Comparison of ENCODE assay signal across 16 cellular contexts in genomic region chr6:35033683-35034082, GRCh38.
A peak's percentile ranks its signal among the peaks of the same experiment; 100 is the strongest.
DNase-seq lines count a peak whose midpoint lies in the region; ATAC-seq and TF ChIP-seq lines count a peak whose summit lies in the region.
"Had no signal": no experiment of that assay in that cellular context is flagged by ENCODE, and none has a peak within 500 bp of the region (broad histone marks: within the 10 kb centered on the region; RNA-seq: fewer than 3 reads in every experiment).

No MANE protein-coding gene starts in this region.

- H3K9me3 Mint-ChIP-seq in CD14-positive monocyte, result no peaks in the 10 kb centered on the region
- no peaks in the 10 kb centered on the region for H3K9me3 Mint-ChIP-seq in glutamatergic neuron (ENCODE audit: unreplicated experiment)
- H3K9me3 Mint-ChIP-seq: HFFc6 had no signal

- H3K9me3 ChIP-seq in esophagus squamous epithelium (no peaks in the 10 kb centered on the region), neutrophil (no peaks in the 10 kb centered on the region), suprapubic skin (no peaks in the 10 kb centered on the region)
- H3K9me3 ChIP-seq: BLaER1 treated with 17β-estradiol and CSF1 and Interleukin-3, amounts not matched to agents 10 nM and 100 nM had no signal

- H3K4me1 Mint-ChIP-seq in CD14-positive monocyte (peaks cover 37% of the 10 kb centered on the region), glutamatergic neuron (ENCODE audit: low read depth, unreplicated experiment) (peaks cover 18% of the 10 kb centered on the region)

- DNase-seq in CD14-positive monocyte (ENCODE audit: low spot score), result no peak
- no peak for DNase-seq in esophagus squamous epithelium (lab: John Stamatoyannopoulos, UW)
- DNase-seq in suprapubic skin (ENCODE audit: low spot score in 2 of 2), result no peak
- DNase-seq in glutamatergic neuron, result no peak
- no peak for DNase-seq in NCI-H2029 (lab: John Stamatoyannopoulos, UW)
- DNase-seq: DMS 273 treated with DMSO at 0.1 percent for 48 hours, EL, HFFc6, NCI-H1092, NCI-H2227 treated with DMSO at 0.1 percent for 48 hours, NCI-H524, PC-9 had no signal

- H3K27ac ChIP-seq in esophagus squamous epithelium (peak overlapping the region; percentile 71 to 83 (median 81)), neutrophil (peak overlapping the region; percentile 64), suprapubic skin (peak overlapping the region; percentile 80)
- H3K27ac ChIP-seq: PC-9 had no signal

- H3K4me1 ChIP-seq in esophagus squamous epithelium, result peaks cover 20 to 74% (median 38%) of the 10 kb centered on the region in 3 donors
- peaks cover 25 to 36% of the 10 kb centered on the region in 2 experiments for H3K4me1 ChIP-seq in neutrophil (ENCODE audit: control insufficient read depth in 1 of 2, insufficient read depth in 1 of 2, low read depth in 1 of 2, low read length in 1 of 2)
- peaks cover 52% of the 10 kb centered on the region for H3K4me1 ChIP-seq in suprapubic skin

- H3K27ac Mint-ChIP-seq in CD14-positive monocyte (peak overlapping the region; percentile 20 to 98 (median 96)), glutamatergic neuron (ENCODE audit: unreplicated experiment) (no peak overlapping the region)
- H3K27ac Mint-ChIP-seq: HFFc6 had no signal

- H3K36me3 Mint-ChIP-seq in CD14-positive monocyte (peaks cover 39 to 44% of the 10 kb centered on the region in 2 donors), glutamatergic neuron (ENCODE audit: unreplicated experiment) (peaks cover 5% of the 10 kb centered on the region)

- ATAC-seq in GM18861 (IDR thresholded peaks at IDR 0.05; ENCODE audit: unreplicated experiment) (no peak), HG03025 (IDR thresholded peaks at IDR 0.05; ENCODE audit: low FRiP score, unreplicated experiment) (no peak)

- H3K36me3 ChIP-seq in esophagus squamous epithelium, result peaks cover 0 to 17% (median 0%) of the 10 kb centered on the region in 3 donors
- H3K36me3 ChIP-seq in neutrophil, result no peaks in the 10 kb centered on the region
- H3K36me3 ChIP-seq in suprapubic skin, result no peaks in the 10 kb centered on the region

- H3K4me3 Mint-ChIP-seq in CD14-positive monocyte (no peak overlapping the region), glutamatergic neuron (ENCODE audit: unreplicated experiment) (no peak overlapping the region)
- H3K4me3 Mint-ChIP-seq: HFFc6 had no signal

- H3K4me3 ChIP-seq in esophagus squamous epithelium, result no peak overlapping the region
- H3K4me3 ChIP-seq in neutrophil (ENCODE audit: low read depth in 1 of 2, low read length in 1 of 2), result no peak overlapping the region
- H3K4me3 ChIP-seq in suprapubic skin, result no peak overlapping the region
- H3K4me3 ChIP-seq: BLaER1 treated with 17β-estradiol and CSF1 and Interleukin-3, amounts not matched to agents 10 nM and 100 nM; PC-9 had no signal

- intact Hi-C loops in CD14-positive monocyte (cut with micrococcal nuclease) (loop anchor here in 1 of 2 donors (2.0 kb wide), 1 partner anchor 15 kb away; no protein-coding TSS in a partner anchor), esophagus squamous epithelium (cut with DNase I) (no loop called here)

- TF ChIP-seq CTCF in CD14-positive monocyte (IDR thresholded peaks at IDR 0.05) (no peak), esophagus squamous epithelium (IDR thresholded peaks at IDR 0.05) (no peak), neutrophil (IDR thresholded peaks at IDR 0.05) (no peak), suprapubic skin (IDR thresholded peaks at IDR 0.05) (no peak), glutamatergic neuron (IDR thresholded peaks at IDR 0.05; ENCODE audit: partially characterized antibody, unreplicated experiment) (no peak)

- H3K27me3 ChIP-seq in esophagus squamous epithelium (no peaks in the 10 kb centered on the region), neutrophil (no peaks in the 10 kb centered on the region), suprapubic skin (no peaks in the 10 kb centered on the region)
- H3K27me3 ChIP-seq: BLaER1 treated with 17β-estradiol and CSF1 and Interleukin-3, amounts not matched to agents 10 nM and 100 nM had no signal

- 92 to 96% methylated on average over 6 of the region's 6 CpGs for WGBS in esophagus squamous epithelium, 2 donors
- 88% methylated on average over 6 of the region's 6 CpGs for WGBS in suprapubic skin

- no peak for TF ChIP-seq EP300 in suprapubic skin (IDR thresholded peaks at IDR 0.05)

- H3K27me3 Mint-ChIP-seq in CD14-positive monocyte (ENCODE audit: low read depth in 3 of 3) (peaks cover 0 to 1% (median 0%) of the 10 kb centered on the region in 3 donors), glutamatergic neuron (ENCODE audit: unreplicated experiment) (no peaks in the 10 kb centered on the region)

- TF ChIP-seq POLR2A in esophagus squamous epithelium (IDR thresholded peaks at IDR 0.05) (no peak), suprapubic skin (IDR thresholded peaks at IDR 0.05) (no peak)
